In the genomic region with DNA sequence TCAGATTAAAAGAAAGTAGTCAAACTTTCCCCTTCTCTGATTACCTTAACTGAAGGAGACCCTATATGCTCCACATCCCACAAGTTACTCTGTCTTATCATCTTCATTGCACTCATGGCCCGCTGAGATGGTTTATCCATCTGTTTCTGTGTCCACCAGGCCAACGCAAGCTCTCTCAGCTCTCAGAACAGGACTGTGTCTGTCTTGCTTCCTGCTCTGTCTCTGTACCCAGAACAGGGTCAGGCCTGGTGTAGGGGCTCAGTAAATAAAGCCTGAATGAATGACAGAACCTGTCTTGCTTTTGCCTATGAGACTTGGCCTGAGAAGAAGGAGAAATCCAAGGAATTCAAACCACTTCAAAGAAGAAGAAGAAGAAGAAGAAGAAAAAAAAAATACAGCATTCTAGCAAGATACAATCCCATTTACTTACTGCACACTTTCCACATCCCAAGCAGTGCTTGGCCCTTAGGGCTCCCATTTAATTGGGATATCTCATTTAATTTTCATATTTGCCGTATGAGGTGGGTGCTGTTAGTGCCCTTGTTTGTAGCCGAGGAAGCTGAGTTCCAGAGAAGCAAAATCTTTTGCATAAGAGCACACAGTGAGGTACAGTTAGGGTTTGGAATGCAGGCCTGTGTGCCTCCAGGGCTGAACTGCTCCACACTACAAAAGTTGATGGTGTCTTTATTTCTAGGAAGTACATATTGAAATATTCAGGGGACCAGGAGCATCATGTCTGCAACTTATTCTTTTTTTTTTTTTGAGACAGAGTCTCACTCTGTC, we compare ENCODE assay signal across 24 cellular contexts. TPM values are rescaled to one million over a fixed set of nuclear protein-coding genes. Genes with fewer than 3 reads are reported as not detected.
DNase-seq lines count a peak whose midpoint lies in the region; TF ChIP-seq lines count a peak whose summit lies in the region.
"Had no signal": no experiment of that assay in that cellular context is flagged by ENCODE, and none has a peak within 500 bp of the region (broad histone marks: within the 10 kb centered on the region; RNA-seq: fewer than 3 reads in every experiment).

No MANE protein-coding gene starts in this region.

- H3K27ac Mint-ChIP-seq in activated T-cell treated with anti-CD3 and anti-CD28 coated beads, Interleukin-2, amount 50 U/mL, for 24 hours, result no peak overlapping the region
- H3K27ac Mint-ChIP-seq: CD14-positive monocyte had no signal

- H2AFZ ChIP-seq in mammary epithelial cell (ENCODE audit: low read depth, low read length), result no peak overlapping the region
- H2AFZ ChIP-seq in mesenchymal stem cell (ENCODE audit: low read depth, low read length), result no peak overlapping the region
- peak overlapping the region; percentile 53 for H2AFZ ChIP-seq in osteoblast (ENCODE audit: low read length)

- H3K4me3 ChIP-seq in breast epithelium (no peak overlapping the region), mammary epithelial cell (replicated peaks in 1 of 3; ENCODE audit: insufficient read depth in 1 of 3, low read depth in 2 of 3, low read length in 3 of 3) (no peak overlapping the region), SK-N-MC (no peak overlapping the region), mesenchymal stem cell (ENCODE audit: insufficient read depth in 1 of 2, low read depth in 1 of 2, low read length in 2 of 2) (no peak overlapping the region), osteoblast (ENCODE audit: insufficient read depth, low read length) (no peak overlapping the region)
- H3K4me3 ChIP-seq: SJSA1 had no signal

- peak overlapping the region; percentile 11 for H4K91ac ChIP-seq in mesenchymal stem cell (ENCODE audit: low read length)

- intact Hi-C loops in breast epithelium (cut with DNase I; ENCODE audit: low total_unique reads) (no loop called here), mammary epithelial cell (cut with micrococcal nuclease) (no loop called here)

- H4K8ac ChIP-seq in mesenchymal stem cell (ENCODE audit: low read length), result peak overlapping the region; percentile 27

- no peaks in the 10 kb centered on the region for H3K36me3 Mint-ChIP-seq in activated T-cell treated with anti-CD3 and anti-CD28 coated beads, Interleukin-2, amount 50 U/mL, for 24 hours (ENCODE audit: low read depth)
- H3K36me3 Mint-ChIP-seq: CD14-positive monocyte; CD8-positive, alpha-beta memory T cell had no signal

- no peak overlapping the region for H2BK15ac ChIP-seq in mesenchymal stem cell (ENCODE audit: low read depth, poor library complexity, severe bottlenecking)

- in situ Hi-C loops in mammary epithelial cell (cut with MboI; ENCODE audit: low sequenced_read_pairs in 2 of 2), result no loop called here

- no peak for TF ChIP-seq POLR2A in breast epithelium (IDR thresholded peaks at IDR 0.05)

- peak overlapping the region; percentile 16 to 36 for H3K27ac ChIP-seq in breast epithelium
- H3K27ac ChIP-seq in mammary epithelial cell (ENCODE audit: insufficient read depth, low read depth, low read length), result no peak overlapping the region
- peak overlapping the region; percentile 47 for H3K27ac ChIP-seq in SK-N-MC
- H3K27ac ChIP-seq in mesenchymal stem cell (ENCODE audit: low read length, poor library complexity, severe bottlenecking), result no peak overlapping the region
- H3K27ac ChIP-seq in osteoblast (ENCODE audit: low read depth, low read length), result no peak overlapping the region
- H3K27ac ChIP-seq: 22Rv1, SJSA1 had no signal

- H3K9me3 Mint-ChIP-seq in activated T-cell treated with anti-CD3 and anti-CD28 coated beads, Interleukin-2, amount 50 U/mL, for 24 hours, result no peaks in the 10 kb centered on the region

- dilution Hi-C loops in mammary epithelial cell (cut with HindIII; ENCODE audit: low sequenced_read_pairs), result no loop called here

- H3K36me3 ChIP-seq in breast epithelium, result no peaks in the 10 kb centered on the region
- no peaks in the 10 kb centered on the region for H3K36me3 ChIP-seq in mammary epithelial cell (ENCODE audit: insufficient read depth, low read length)
- no peaks in the 10 kb centered on the region for H3K36me3 ChIP-seq in SK-N-MC (ENCODE audit: insufficient read depth, low read length)
- no peaks in the 10 kb centered on the region for H3K36me3 ChIP-seq in mesenchymal stem cell (ENCODE audit: control insufficient read depth in 1 of 2, insufficient read depth in 2 of 2, low read depth in 1 of 2, low read length in 2 of 2)
- no peaks in the 10 kb centered on the region for H3K36me3 ChIP-seq in osteoblast (ENCODE audit: insufficient read depth, low read length)
- H3K36me3 ChIP-seq: BE2C, SJSA1 had no signal

- H3K18ac ChIP-seq in mesenchymal stem cell (ENCODE audit: low read depth in 1 of 2, low read length in 2 of 2), result peak overlapping the region in 1 of 2 experiments; percentile 68

- H2AK5ac ChIP-seq in mesenchymal stem cell (ENCODE audit: low read length, severe bottlenecking), result no peak overlapping the region

- H3K4me1 ChIP-seq in breast epithelium, result peaks cover 0 to 7% of the 10 kb centered on the region in 2 donors
- H3K4me1 ChIP-seq in mammary epithelial cell (ENCODE audit: insufficient read depth, low read length), result peaks cover 5% of the 10 kb centered on the region
- H3K4me1 ChIP-seq in mesenchymal stem cell (ENCODE audit: control insufficient read depth, insufficient read depth, low read depth, low read length), result peaks cover 3% of the 10 kb centered on the region
- peaks cover 17% of the 10 kb centered on the region for H3K4me1 ChIP-seq in osteoblast (ENCODE audit: insufficient read depth, low read length)
- H3K4me1 ChIP-seq: BE2C had no signal

- no peak overlapping the region for H2BK5ac ChIP-seq in mesenchymal stem cell (ENCODE audit: low read depth, low read length, poor library complexity, severe bottlenecking)

- BruUV-seq in mammary epithelial cell (replicated peaks; lab: Mats Ljungman, UMichigan), result no TSS peak

- no peak overlapping the region for H3K4me3 Mint-ChIP-seq in activated T-cell treated with anti-CD3 and anti-CD28 coated beads, Interleukin-2, amount 50 U/mL, for 24 hours
- H3K4me3 Mint-ChIP-seq: CD14-positive monocyte; CD8-positive, alpha-beta memory T cell had no signal

- no peaks in the 10 kb centered on the region for H3K4me1 Mint-ChIP-seq in activated T-cell treated with anti-CD3 and anti-CD28 coated beads, Interleukin-2, amount 50 U/mL, for 24 hours (ENCODE audit: low read depth)
- H3K4me1 Mint-ChIP-seq: CD14-positive monocyte; CD8-positive, alpha-beta memory T cell had no signal

- peaks cover 2% of the 10 kb centered on the region for H3K27me3 Mint-ChIP-seq in activated T-cell treated with anti-CD3 and anti-CD28 coated beads, Interleukin-2, amount 50 U/mL, for 24 hours

- H3K79me1 ChIP-seq in mesenchymal stem cell (replicated peaks; ENCODE audit: low read length, poor library complexity, severe bottlenecking), result no peaks in the 10 kb centered on the region

- H3K9me3 ChIP-seq in breast epithelium (no peaks in the 10 kb centered on the region), mammary epithelial cell (replicated peaks; ENCODE audit: insufficient read depth, low read length) (no peaks in the 10 kb centered on the region), SK-N-MC (ENCODE audit: low read depth, low read length) (no peaks in the 10 kb centered on the region), mesenchymal stem cell (ENCODE audit: control insufficient read depth, low read length) (no peaks in the 10 kb centered on the region), osteoblast (ENCODE audit: low read depth, low read length) (no peaks in the 10 kb centered on the region)
- H3K9me3 ChIP-seq: BE2C, SJSA1 had no signal

- H3K14ac ChIP-seq in mesenchymal stem cell (ENCODE audit: low read length in 2 of 2), result no peak overlapping the region

- 65% methylated on average over 4 of the region's 4 CpGs for WGBS in mammary epithelial cell (ENCODE audit: low coverage, missing lambda C conversion rate)
- 63% methylated on average over 4 of the region's 4 CpGs for WGBS in mesenchymal stem cell

- H3K23ac ChIP-seq in mesenchymal stem cell (ENCODE audit: low read length in 2 of 2), result no peak overlapping the region

- peak overlapping the region; percentile 52 for H2BK120ac ChIP-seq in mesenchymal stem cell (ENCODE audit: low read depth, low read length)

- H3K27me3 ChIP-seq in breast epithelium (no peaks in the 10 kb centered on the region), mammary epithelial cell (ENCODE audit: insufficient read depth, low read length) (no peaks in the 10 kb centered on the region), mesenchymal stem cell (ENCODE audit: control insufficient read depth in 1 of 2, insufficient read depth in 1 of 2, low read length in 2 of 2) (no peaks in the 10 kb centered on the region), osteoblast (ENCODE audit: insufficient read depth, low read length) (no peaks in the 10 kb centered on the region)
- H3K27me3 ChIP-seq: BE2C, SJSA1 had no signal

- H2BK12ac ChIP-seq in mesenchymal stem cell (ENCODE audit: low read length in 2 of 2), result peak overlapping the region in 1 of 2 experiments; percentile 47

- H3K9ac ChIP-seq in mammary epithelial cell (ENCODE audit: insufficient read depth, low read length) (no peak overlapping the region), SK-N-MC (ENCODE audit: insufficient read length) (no peak overlapping the region), mesenchymal stem cell (ENCODE audit: low read length) (no peak overlapping the region)

- CTCF ChIA-PET in mammary epithelial cell (lab: Charles Lee; ENCODE audit: low non-redundant PET), result no interaction called here

- H4K20me1 ChIP-seq in mammary epithelial cell (ENCODE audit: insufficient read depth, low read length), result no peaks in the 10 kb centered on the region
- no peaks in the 10 kb centered on the region for H4K20me1 ChIP-seq in osteoblast (ENCODE audit: insufficient read depth, low read length)

- DNase-seq in breast epithelium (ENCODE audit: low spot score in 2 of 2), result no peak
- DNase-seq in mammary epithelial cell, result no peak
- no peak for DNase-seq in SK-N-MC (ENCODE audit: low read depth, low spot score)
- DNase-seq in mesenchymal stem cell, result no peak
- DNase-seq in osteoblast (ENCODE audit: insufficient read length, low spot score, missing footprints), result no peak
- no peak for DNase-seq in AML-193 (lab: John Stamatoyannopoulos, UW)
- DNase-seq in NCI-H2196 (lab: John Stamatoyannopoulos, UW; ENCODE audit: unreplicated experiment), result no peak
- no peak for DNase-seq in activated T-cell treated with anti-CD3 and anti-CD28 coated beads, Interleukin-2, amount 50 U/mL, for 24 hours
- DNase-seq: BE2C; Calu3; CD8-positive, alpha-beta memory T cell; DND-41; Karpas-422; NCI-H1092; NCI-H1417 treated with DMSO at 0.1 percent for 48 hours; NCI-H187; NCI-H446; NCI-H524 treated with DMSO at 0.1 percent for 48 hours; NCI-H82; NK-92 treated with Interleukin-12 subunit alpha and Interleukin-12 subunit beta, amount 100 ng/mL, for 24 hours; PC-3 had no signal

- H3K4me2 ChIP-seq in mammary epithelial cell (ENCODE audit: insufficient read depth, low read depth, low read length) (no peak overlapping the region), mesenchymal stem cell (ENCODE audit: low read length, poor library complexity, severe bottlenecking) (no peak overlapping the region), osteoblast (ENCODE audit: insufficient read depth, low read length) (no peak overlapping the region)

- H3K4ac ChIP-seq in mesenchymal stem cell (ENCODE audit: low read depth in 1 of 2, low read length in 2 of 2), result no peak overlapping the region

- no peaks in the 10 kb centered on the region for H3K79me2 ChIP-seq in mammary epithelial cell (ENCODE audit: insufficient read depth, low read length)
- no peaks in the 10 kb centered on the region for H3K79me2 ChIP-seq in osteoblast (ENCODE audit: insufficient read depth, low read length)

- no peak for TF ChIP-seq CTCF in breast epithelium (IDR thresholded peaks at IDR 0.05)
- no peak for TF ChIP-seq CTCF in mammary epithelial cell (conservative IDR thresholded peaks at IDR 0.05 in 1 of 2, IDR thresholded peaks at IDR 0.05 in 1 of 2; ENCODE audit: extremely low read depth in 1 of 2, insufficient read depth in 1 of 2, low read depth in 1 of 2, low read length in 2 of 2)
- TF ChIP-seq CTCF in osteoblast (IDR thresholded peaks at IDR 0.05; ENCODE audit: extremely low read depth, low read depth, low read length), result no peak

RNA-seq across cellular contexts. Expression of gene TIMP3, which starts 15.7 kb away (rescaled TPM):
- total RNA-seq in breast epithelium (1,000 to 10,000 TPM in 1 of 3 donors, 100 to 1,000 TPM in 2; 269 to 1,246 (median 290) TPM), mammary epithelial cell (100 to 1,000 TPM; 118 to 521 TPM), osteoblast (1,020 and 1,293 TPM in 2 replicates)
- polyA plus RNA-seq in mammary epithelial cell, result 105 TPM
- 154 TPM for polyA minus RNA-seq in mammary epithelial cell
- polyA plus RNA-seq in mesenchymal stem cell (2013, experiment 1 of 2), result 319 TPM
- 317 TPM for polyA plus RNA-seq in mesenchymal stem cell (2013, experiment 2 of 2)
- total RNA-seq: PC-3 had no signal
- polyA plus RNA-seq: CD14-positive monocyte; CD8-positive, alpha-beta memory T cell had no signal

Comparison
In these comparisons a context has a peak if more than half of its experiments do, and no peak if none do; other contexts are left out.
1. H3K27ac ChIP-seq: peak in breast epithelium (2 of 2) and SK-N-MC (single experiment); none in mammary epithelial cell (single experiment), mesenchymal stem cell (single experiment) and osteoblast (single experiment).